In genomic region chr2:129762386-129763189, GRCh38 we compare ENCODE assay signal across 1 cellular context.
TF ChIP-seq lines count a peak whose summit lies in the region.

No MANE protein-coding gene starts in this region.

TF ChIP-seq in H1, 55 proteins besides CTCF, POLR2A, EP300 and RAD21 (continued from another document):
- no peak for TF ChIP-seq CHD7 (IDR thresholded peaks at IDR 0.05; ENCODE audit: insufficient replicate concordance, low read length)
